ENCODE assay signal across 7 cellular contexts in the genomic region with DNA sequence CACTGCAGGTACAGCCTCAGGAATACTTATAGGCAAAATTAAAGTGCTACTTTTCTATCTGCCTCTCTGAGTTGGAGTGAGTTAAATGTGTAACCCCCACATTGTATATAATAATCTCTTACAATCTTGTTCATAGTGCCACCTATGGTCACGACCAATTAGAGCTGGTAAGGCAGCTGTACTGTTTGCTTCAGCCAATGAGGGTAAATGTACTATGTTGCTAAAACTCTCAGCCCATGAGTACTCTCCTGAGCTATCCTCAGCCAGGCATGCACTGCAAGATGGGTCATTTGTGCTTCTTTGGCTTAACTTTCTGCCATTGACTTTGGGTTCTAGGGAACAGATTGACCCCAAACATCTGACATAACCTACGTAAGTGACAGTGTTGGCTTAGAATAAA. TPM values are rescaled to one million over a fixed set of nuclear protein-coding genes. Genes with fewer than 3 reads are reported as not detected.
A peak's percentile ranks its signal among the peaks of the same experiment; 100 is the strongest.
DNase-seq lines count a peak whose midpoint lies in the region; ATAC-seq, FAIRE-seq and TF ChIP-seq lines count a peak whose summit lies in the region.

No MANE protein-coding gene starts in this region.

- no peaks in the 10 kb centered on the region for H3K36me3 ChIP-seq in ovary

- TF ChIP-seq EP300 in ovary (IDR thresholded peaks at IDR 0.05): no peak

- no peak overlapping the region for H3K4me3 ChIP-seq in ovary

- no peak for TF ChIP-seq CTCF in ovary (IDR thresholded peaks at IDR 0.05)

- intact Hi-C loops in ovary (cut with DNase I) (no loop called here), left ventricle myocardium superior (cut with micrococcal nuclease) (no loop called here)

- DNase-seq in GM03348 (ENCODE audit: low spot score) (peak; percentile 19), RCC 7860 (ENCODE audit: low spot score) (peak; percentile 31), ovary (no peak), left ventricle myocardium superior (no peak)

- WGBS in ovary, 3 donors: 75 to 86% (median 77%) methylated on average over 2 of the region's 2 CpGs

- H3K27ac ChIP-seq in ovary: no peak overlapping the region

- ATAC-seq in GM19395 (IDR thresholded peaks at IDR 0.05; ENCODE audit: unreplicated experiment) (peak; percentile 89), HG03342 (IDR thresholded peaks at IDR 0.05; ENCODE audit: unreplicated experiment) (peak; percentile 98), esophagus mucosa (peak; percentile 72), left ventricle myocardium superior (no peak)

- FAIRE-seq in RCC 7860 (lab: Jason Lieb, UNC): no peak

- no peak for TF ChIP-seq POLR2A in ovary (IDR thresholded peaks at IDR 0.05)

- H3K4me1 ChIP-seq in ovary (ENCODE audit: insufficient read depth): no peaks in the 10 kb centered on the region

- H3K27me3 ChIP-seq in ovary: no peaks in the 10 kb centered on the region

- no peaks in the 10 kb centered on the region for H3K9me3 ChIP-seq in ovary

RNA-seq across cellular contexts. Expression of gene MDM2, which starts 15.0 kb away (rescaled TPM):
- total RNA-seq in esophagus mucosa: 92.9 TPM
- 100 to 1,000 TPM in 1 of 7 donors, 10 to 100 TPM in 6; 56.3 to 101 (median 83.8) TPM for total RNA-seq in ovary
- polyA plus RNA-seq in ovary: 10 to 100 TPM; 14.1 to 50.4 TPM
- 37.6 TPM for total RNA-seq in left ventricle myocardium superior

RNA-seq across cellular contexts. Expression of gene SLC35E3, which starts 47.0 kb away (rescaled TPM):
- total RNA-seq in esophagus mucosa (10.7 TPM), ovary (10 to 100 TPM in 1 of 7 donors, 1 to 10 TPM in 6; 1.1 to 12.3 (median 8.1) TPM), left ventricle myocardium superior (5.5 TPM)
- polyA plus RNA-seq in ovary: 10 to 100 TPM in 1 of 2 donors, 1 to 10 TPM in 1; 5.5 to 10.2 TPM

Comparison
In these comparisons a context has a peak if more than half of its experiments do, and no peak if none do; other contexts are left out.
1. DNase-seq: peak in GM03348 (single experiment) and RCC 7860 (single experiment); none in ovary (0 of 5) and left ventricle myocardium superior (single experiment).